Comparison of ENCODE assay signal across 25 cellular contexts in the genomic region with DNA sequence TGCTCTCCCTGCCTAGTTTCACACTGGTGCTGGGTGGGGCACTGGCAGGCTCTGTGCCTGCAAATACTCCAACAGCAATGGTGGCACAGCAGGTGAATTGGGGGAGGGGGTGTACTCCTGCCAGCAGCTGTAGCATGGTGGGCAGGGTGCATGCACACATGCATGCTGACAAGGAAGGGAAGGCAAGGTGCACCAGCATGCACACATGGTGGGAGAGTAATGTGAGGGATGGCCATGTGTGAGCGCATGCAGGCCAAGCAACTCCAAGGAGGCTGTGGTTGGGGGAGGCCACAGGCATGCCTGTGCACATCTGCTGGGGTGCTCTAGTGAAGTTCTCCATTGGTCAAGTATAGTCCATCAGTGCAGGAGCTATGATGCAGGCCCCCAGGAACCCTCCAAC.
"Had no signal": no experiment of that assay in that cellular context is flagged by ENCODE, and none has a peak within 500 bp of the region (broad histone marks: within the 10 kb centered on the region; RNA-seq: fewer than 3 reads in every experiment).

No MANE protein-coding gene starts in this region.

- H3K4me3 Mint-ChIP-seq: activated CD4-positive, alpha-beta T cell treated with anti-CD3 and anti-CD28 coated beads for 36 hours; activated CD4-positive, alpha-beta T cell treated with anti-CD3 and anti-CD28 coated beads, Interleukin-2, amount 10 ng/mL, durations not matched to agents 24 days and 14 days; activated CD8-positive, alpha-beta T cell treated with anti-CD3 and anti-CD28 coated beads for 36 hours; activated naive CD8-positive, alpha-beta T cell; activated T-cell treated with anti-CD3 and anti-CD28 coated beads, Interleukin-2, amount 50 U/mL, for 4 hours; activated T-helper 17 cell treated with anti-CD3 and anti-CD28 coated beads, Interleukin-2, amount 50 U/mL, for 72 hours had no signal

- H3K27ac ChIP-seq: body of pancreas, epithelial cell of prostate, gastroesophageal sphincter had no signal

- H3K27ac Mint-ChIP-seq: activated CD4-positive, alpha-beta T cell treated with anti-CD3 and anti-CD28 coated beads for 36 hours; activated CD4-positive, alpha-beta T cell treated with anti-CD3 and anti-CD28 coated beads, Interleukin-2, amount 10 ng/mL, durations not matched to agents 24 days and 14 days; activated CD8-positive, alpha-beta T cell treated with anti-CD3 and anti-CD28 coated beads for 36 hours; activated naive CD8-positive, alpha-beta T cell; activated T-helper 17 cell treated with anti-CD3 and anti-CD28 coated beads, Interleukin-2, amount 50 U/mL, for 72 hours had no signal

- DNase-seq: activated CD4-positive, alpha-beta T cell treated with anti-CD3 and anti-CD28 coated beads for 36 hours; activated CD4-positive, alpha-beta T cell treated with anti-CD3 and anti-CD28 coated beads, Interleukin-2, amount 10 ng/mL, durations not matched to agents 24 days and 14 days; activated CD4-positive, alpha-beta T cell treated with anti-CD3 and anti-CD28 coated beads, Interleukin-2, amount 50 U/mL, for 48 hours; activated CD4-positive, CD25-positive, alpha-beta regulatory T cell; activated CD4-positive, CD25-positive, alpha-beta regulatory T cell treated with anti-CD3 and anti-CD28 coated beads, Interleukin-2, amount 50 U/mL, for 72 hours; activated CD8-positive, alpha-beta memory T cell treated with anti-CD3 and anti-CD28 coated beads for 24 hours; activated CD8-positive, alpha-beta T cell treated with anti-CD3 and anti-CD28 coated beads for 36 hours; activated effector memory CD4-positive, alpha-beta T cell treated with Interleukin-2 at 50 U/mL for 16 hours; activated gamma-delta T cell treated with Interleukin-2 at 50 U/mL for 16 hours; activated naive CD4-positive, alpha-beta T cell treated with anti-CD3 and anti-CD28 coated beads, Interleukin-2, amount 50 U/mL, for 16 hours; activated naive CD4-positive, alpha-beta T cell treated with Interleukin-2 at 50 U/mL for 16 hours; activated T-cell treated with anti-CD3 and anti-CD28 coated beads, Interleukin-2, amount 50 U/mL, for 4 hours; amniotic stem cell; anterior cingulate cortex; body of pancreas; caudate nucleus; effector CD8-positive, alpha-beta T cell; T-helper 2 cell had no signal

- H3K9me3 ChIP-seq: body of pancreas had no signal

- H3K36me3 Mint-ChIP-seq: activated naive CD8-positive, alpha-beta T cell had no signal

- H3K27me3 Mint-ChIP-seq: activated CD4-positive, alpha-beta T cell treated with anti-CD3 and anti-CD28 coated beads, Interleukin-2, amount 10 ng/mL, durations not matched to agents 24 days and 14 days had no signal

- ATAC-seq: activated CD4-positive, alpha-beta T cell treated with anti-CD3 and anti-CD28 coated beads for 36 hours; activated CD8-positive, alpha-beta T cell treated with anti-CD3 and anti-CD28 coated beads for 36 hours; activated T-helper 17 cell treated with anti-CD3 and anti-CD28 coated beads, Interleukin-2, amount 50 U/mL, for 72 hours; body of pancreas; gastroesophageal sphincter had no signal

- H3K4me1 ChIP-seq: body of pancreas had no signal

- H3K27me3 ChIP-seq: body of pancreas, gastroesophageal sphincter had no signal

- H3K4me3 ChIP-seq: body of pancreas, gastroesophageal sphincter had no signal

- FAIRE-seq: colon, endometrium, endothelial cell of umbilical vein had no signal

- H3K4me1 Mint-ChIP-seq: activated CD4-positive, alpha-beta T cell treated with anti-CD3 and anti-CD28 coated beads for 36 hours; activated CD4-positive, alpha-beta T cell treated with anti-CD3 and anti-CD28 coated beads, Interleukin-2, amount 10 ng/mL, durations not matched to agents 24 days and 14 days; activated T-helper 17 cell treated with anti-CD3 and anti-CD28 coated beads, Interleukin-2, amount 50 U/mL, for 72 hours had no signal

- H3K9me3 Mint-ChIP-seq: activated CD4-positive, alpha-beta T cell treated with anti-CD3 and anti-CD28 coated beads, Interleukin-2, amount 10 ng/mL, durations not matched to agents 24 days and 14 days had no signal

- H3K36me3 ChIP-seq: gastroesophageal sphincter had no signal
